1 cellular context compared by ENCODE assay signal in the genomic region with DNA sequence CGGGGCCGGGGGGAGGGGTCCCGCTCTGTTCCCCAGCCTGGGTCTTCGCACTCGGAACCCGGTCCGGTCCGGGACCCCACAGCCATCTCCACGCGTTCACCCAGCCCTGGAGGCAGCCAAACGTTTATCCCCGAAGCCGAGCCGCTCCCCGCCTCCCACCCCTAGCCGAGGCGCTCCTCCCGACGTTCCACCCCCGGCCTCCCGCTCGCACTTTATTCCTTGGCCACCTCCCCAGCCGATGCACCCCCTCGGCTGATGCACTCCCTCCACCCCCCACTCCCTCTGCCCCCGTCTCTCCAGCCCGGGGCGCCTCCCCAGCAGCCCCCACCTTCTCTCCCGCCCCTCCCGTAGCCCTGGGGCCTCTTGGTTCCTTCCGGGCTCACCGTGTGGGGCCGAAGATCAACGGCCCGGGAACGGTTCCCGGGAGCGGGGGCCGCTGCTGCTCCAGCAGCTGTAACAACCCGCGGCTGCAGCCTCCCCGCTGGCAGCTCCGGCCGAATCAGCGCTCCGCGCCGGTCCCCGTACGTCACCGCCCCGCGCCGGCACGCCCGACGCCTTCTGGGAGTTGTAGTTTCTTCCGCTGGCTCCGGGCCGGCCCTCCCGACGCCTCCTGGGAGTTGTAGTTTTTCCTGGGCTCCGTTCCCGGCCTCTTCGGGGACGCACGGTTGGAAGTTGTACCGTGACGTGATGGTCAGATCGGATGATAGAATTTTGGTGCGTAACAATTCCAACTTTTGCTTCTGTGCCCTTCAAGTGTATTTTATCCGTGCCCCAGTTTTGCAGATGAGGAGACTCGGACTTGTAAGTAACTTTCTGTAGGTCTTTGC.
TF ChIP-seq lines count a peak whose summit lies in the region.

A gene with protein sequence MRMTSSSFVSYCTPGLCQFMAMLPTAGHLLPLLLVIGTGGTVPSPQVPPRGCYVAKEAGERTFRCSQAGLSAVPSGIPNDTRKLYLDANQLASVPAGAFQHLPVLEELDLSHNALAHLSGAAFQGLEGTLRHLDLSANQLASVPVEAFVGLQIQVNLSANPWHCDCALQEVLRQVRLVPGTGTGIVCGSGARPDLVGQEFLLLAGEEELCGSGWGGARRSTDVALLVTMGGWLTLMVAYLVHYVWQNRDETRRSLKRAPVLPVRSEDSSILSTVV (plus strand): TSS at position 632 of the 827 bp plus-strand sequence. CDS start 13,792 bp downstream, outside the sequence.
A gene with protein sequence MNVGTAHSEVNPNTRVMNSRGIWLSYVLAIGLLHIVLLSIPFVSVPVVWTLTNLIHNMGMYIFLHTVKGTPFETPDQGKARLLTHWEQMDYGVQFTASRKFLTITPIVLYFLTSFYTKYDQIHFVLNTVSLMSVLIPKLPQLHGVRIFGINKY (minus strand): TSS at position 501 of the 827 bp plus-strand sequence. CDS start 3,398 bp downstream, outside the sequence.

TF ChIP-seq in K562, 482 proteins besides CTCF, POLR2A, EP300 and RAD21 (continued from another document and continues in another):
- TF ChIP-seq, protein P1, sequence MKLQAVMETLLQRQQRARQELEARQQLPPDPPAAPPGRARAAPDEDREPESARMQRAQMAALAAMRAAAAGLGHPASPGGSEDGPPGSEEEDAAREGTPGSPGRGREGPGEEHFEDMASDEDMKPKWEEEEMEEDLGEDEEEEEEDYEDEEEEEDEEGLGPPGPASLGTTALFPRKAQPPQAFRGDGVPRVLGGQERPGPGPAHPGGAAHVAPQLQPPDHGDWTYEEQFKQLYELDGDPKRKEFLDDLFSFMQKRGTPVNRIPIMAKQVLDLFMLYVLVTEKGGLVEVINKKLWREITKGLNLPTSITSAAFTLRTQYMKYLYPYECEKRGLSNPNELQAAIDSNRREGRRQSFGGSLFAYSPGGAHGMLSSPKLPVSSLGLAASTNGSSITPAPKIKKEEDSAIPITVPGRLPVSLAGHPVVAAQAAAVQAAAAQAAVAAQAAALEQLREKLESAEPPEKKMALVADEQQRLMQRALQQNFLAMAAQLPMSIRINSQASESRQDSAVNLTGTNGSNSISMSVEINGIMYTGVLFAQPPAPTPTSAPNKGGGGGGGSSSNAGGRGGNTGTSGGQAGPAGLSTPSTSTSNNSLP (IDR thresholded peaks at IDR 0.05; ENCODE audit: borderline replicate concordance, low read depth, low read length): no peak; the same call in 1 of the 2 replicates
- TF ChIP-seq ZNF124 (CRISPR knock-in tag; IDR thresholded peaks at IDR 0.05): no peak
- TF ChIP-seq, protein P2, sequence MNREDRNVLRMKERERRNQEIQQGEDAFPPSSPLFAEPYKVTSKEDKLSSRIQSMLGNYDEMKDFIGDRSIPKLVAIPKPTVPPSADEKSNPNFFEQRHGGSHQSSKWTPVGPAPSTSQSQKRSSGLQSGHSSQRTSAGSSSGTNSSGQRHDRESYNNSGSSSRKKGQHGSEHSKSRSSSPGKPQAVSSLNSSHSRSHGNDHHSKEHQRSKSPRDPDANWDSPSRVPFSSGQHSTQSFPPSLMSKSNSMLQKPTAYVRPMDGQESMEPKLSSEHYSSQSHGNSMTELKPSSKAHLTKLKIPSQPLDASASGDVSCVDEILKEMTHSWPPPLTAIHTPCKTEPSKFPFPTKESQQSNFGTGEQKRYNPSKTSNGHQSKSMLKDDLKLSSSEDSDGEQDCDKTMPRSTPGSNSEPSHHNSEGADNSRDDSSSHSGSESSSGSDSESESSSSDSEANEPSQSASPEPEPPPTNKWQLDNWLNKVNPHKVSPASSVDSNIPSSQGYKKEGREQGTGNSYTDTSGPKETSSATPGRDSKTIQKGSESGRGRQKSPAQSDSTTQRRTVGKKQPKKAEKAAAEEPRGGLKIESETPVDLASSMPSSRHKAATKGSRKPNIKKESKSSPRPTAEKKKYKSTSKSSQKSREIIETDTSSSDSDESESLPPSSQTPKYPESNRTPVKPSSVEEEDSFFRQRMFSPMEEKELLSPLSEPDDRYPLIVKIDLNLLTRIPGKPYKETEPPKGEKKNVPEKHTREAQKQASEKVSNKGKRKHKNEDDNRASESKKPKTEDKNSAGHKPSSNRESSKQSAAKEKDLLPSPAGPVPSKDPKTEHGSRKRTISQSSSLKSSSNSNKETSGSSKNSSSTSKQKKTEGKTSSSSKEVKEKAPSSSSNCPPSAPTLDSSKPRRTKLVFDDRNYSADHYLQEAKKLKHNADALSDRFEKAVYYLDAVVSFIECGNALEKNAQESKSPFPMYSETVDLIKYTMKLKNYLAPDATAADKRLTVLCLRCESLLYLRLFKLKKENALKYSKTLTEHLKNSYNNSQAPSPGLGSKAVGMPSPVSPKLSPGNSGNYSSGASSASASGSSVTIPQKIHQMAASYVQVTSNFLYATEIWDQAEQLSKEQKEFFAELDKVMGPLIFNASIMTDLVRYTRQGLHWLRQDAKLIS (CRISPR knock-in tag; IDR thresholded peaks at IDR 0.05): no peak
- TF ChIP-seq, protein P3, sequence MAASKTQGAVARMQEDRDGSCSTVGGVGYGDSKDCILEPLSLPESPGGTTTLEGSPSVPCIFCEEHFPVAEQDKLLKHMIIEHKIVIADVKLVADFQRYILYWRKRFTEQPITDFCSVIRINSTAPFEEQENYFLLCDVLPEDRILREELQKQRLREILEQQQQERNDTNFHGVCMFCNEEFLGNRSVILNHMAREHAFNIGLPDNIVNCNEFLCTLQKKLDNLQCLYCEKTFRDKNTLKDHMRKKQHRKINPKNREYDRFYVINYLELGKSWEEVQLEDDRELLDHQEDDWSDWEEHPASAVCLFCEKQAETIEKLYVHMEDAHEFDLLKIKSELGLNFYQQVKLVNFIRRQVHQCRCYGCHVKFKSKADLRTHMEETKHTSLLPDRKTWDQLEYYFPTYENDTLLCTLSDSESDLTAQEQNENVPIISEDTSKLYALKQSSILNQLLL (CRISPR knock-in tag; IDR thresholded peaks at IDR 0.05; ENCODE audit: borderline replicate concordance): no peak
- no peak for TF ChIP-seq ZNF217 (CRISPR knock-in tag; IDR thresholded peaks at IDR 0.05)
- TF ChIP-seq ZNF263 (CRISPR knock-in tag; IDR thresholded peaks at IDR 0.05; ENCODE audit: borderline replicate concordance): peak; percentile 56; the same call in 1 of the 2 replicates
- no peak for TF ChIP-seq ARID1B (IDR thresholded peaks at IDR 0.05)
- peak; percentile 99 for TF ChIP-seq MTA1 (IDR thresholded peaks at IDR 0.05; ENCODE audit: borderline replicate concordance)
- TF ChIP-seq HNRNPUL1 (IDR thresholded peaks at IDR 0.05; ENCODE audit: low read length): no peak
- no peak for TF ChIP-seq RUNX1 (IDR thresholded peaks at IDR 0.05; ENCODE audit: low read depth)
- TF ChIP-seq NFRKB (IDR thresholded peaks at IDR 0.05; ENCODE audit: low read depth): no peak
- no peak for TF ChIP-seq MCM2 (IDR thresholded peaks at IDR 0.05; ENCODE audit: low read depth)
- TF ChIP-seq GABPA (tag; conservative IDR thresholded peaks at IDR 0.05; ENCODE audit: low read depth): peak; percentile 74
- TF ChIP-seq NRF1 (conservative IDR thresholded peaks at IDR 0.05 in 1 of 2, IDR thresholded peaks at IDR 0.05 in 1 of 2): peak; percentile 65 to 73
- no peak; the same call in 1 of the 2 replicates for TF ChIP-seq ETV1 (tag; conservative IDR thresholded peaks at IDR 0.05; ENCODE audit: low read depth)
- TF ChIP-seq NCOA6 (IDR thresholded peaks at IDR 0.05): no peak
- TF ChIP-seq, protein P4, sequence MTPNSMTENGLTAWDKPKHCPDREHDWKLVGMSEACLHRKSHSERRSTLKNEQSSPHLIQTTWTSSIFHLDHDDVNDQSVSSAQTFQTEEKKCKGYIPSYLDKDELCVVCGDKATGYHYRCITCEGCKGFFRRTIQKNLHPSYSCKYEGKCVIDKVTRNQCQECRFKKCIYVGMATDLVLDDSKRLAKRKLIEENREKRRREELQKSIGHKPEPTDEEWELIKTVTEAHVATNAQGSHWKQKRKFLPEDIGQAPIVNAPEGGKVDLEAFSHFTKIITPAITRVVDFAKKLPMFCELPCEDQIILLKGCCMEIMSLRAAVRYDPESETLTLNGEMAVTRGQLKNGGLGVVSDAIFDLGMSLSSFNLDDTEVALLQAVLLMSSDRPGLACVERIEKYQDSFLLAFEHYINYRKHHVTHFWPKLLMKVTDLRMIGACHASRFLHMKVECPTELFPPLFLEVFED (CRISPR knock-in tag; conservative IDR thresholded peaks at IDR 0.05): no peak
- TF ChIP-seq PPARD (CRISPR knock-in tag; IDR thresholded peaks at IDR 0.05): no peak
- TF ChIP-seq ELF4 (CRISPR knock-in tag; IDR thresholded peaks at IDR 0.05): no peak
- TF ChIP-seq ZNF699 (CRISPR knock-in tag; IDR thresholded peaks at IDR 0.05; ENCODE audit: insufficient replicate concordance): no peak
- no peak for TF ChIP-seq ZBTB1 (CRISPR knock-in tag; IDR thresholded peaks at IDR 0.05; ENCODE audit: borderline replicate concordance, low read depth)
- TF ChIP-seq MXI1 (IDR thresholded peaks at IDR 0.05; ENCODE audit: low read depth, low read length): no peak
- no peak for TF ChIP-seq ZNF324 (CRISPR knock-in tag; IDR thresholded peaks at IDR 0.05)
- peak; percentile 85 for TF ChIP-seq RB1 (IDR thresholded peaks at IDR 0.05; ENCODE audit: low read depth)
- no peak for TF ChIP-seq MYNN (IDR thresholded peaks at IDR 0.05)
- TF ChIP-seq MYNN (CRISPR knock-in tag; IDR thresholded peaks at IDR 0.05): no peak
- no peak for TF ChIP-seq ZNF436 (CRISPR knock-in tag; IDR thresholded peaks at IDR 0.05)
- TF ChIP-seq ZNF561 (CRISPR knock-in tag; conservative IDR thresholded peaks at IDR 0.05): no peak
- TF ChIP-seq PHTF2 (CRISPR knock-in tag; IDR thresholded peaks at IDR 0.05): no peak
- no peak for TF ChIP-seq CBX2 (IDR thresholded peaks at IDR 0.05; ENCODE audit: insufficient read depth, low read length, poor library complexity, severe bottlenecking)
- no peak for TF ChIP-seq TGIF2 (CRISPR knock-in tag; IDR thresholded peaks at IDR 0.05)
- TF ChIP-seq, protein P5, sequence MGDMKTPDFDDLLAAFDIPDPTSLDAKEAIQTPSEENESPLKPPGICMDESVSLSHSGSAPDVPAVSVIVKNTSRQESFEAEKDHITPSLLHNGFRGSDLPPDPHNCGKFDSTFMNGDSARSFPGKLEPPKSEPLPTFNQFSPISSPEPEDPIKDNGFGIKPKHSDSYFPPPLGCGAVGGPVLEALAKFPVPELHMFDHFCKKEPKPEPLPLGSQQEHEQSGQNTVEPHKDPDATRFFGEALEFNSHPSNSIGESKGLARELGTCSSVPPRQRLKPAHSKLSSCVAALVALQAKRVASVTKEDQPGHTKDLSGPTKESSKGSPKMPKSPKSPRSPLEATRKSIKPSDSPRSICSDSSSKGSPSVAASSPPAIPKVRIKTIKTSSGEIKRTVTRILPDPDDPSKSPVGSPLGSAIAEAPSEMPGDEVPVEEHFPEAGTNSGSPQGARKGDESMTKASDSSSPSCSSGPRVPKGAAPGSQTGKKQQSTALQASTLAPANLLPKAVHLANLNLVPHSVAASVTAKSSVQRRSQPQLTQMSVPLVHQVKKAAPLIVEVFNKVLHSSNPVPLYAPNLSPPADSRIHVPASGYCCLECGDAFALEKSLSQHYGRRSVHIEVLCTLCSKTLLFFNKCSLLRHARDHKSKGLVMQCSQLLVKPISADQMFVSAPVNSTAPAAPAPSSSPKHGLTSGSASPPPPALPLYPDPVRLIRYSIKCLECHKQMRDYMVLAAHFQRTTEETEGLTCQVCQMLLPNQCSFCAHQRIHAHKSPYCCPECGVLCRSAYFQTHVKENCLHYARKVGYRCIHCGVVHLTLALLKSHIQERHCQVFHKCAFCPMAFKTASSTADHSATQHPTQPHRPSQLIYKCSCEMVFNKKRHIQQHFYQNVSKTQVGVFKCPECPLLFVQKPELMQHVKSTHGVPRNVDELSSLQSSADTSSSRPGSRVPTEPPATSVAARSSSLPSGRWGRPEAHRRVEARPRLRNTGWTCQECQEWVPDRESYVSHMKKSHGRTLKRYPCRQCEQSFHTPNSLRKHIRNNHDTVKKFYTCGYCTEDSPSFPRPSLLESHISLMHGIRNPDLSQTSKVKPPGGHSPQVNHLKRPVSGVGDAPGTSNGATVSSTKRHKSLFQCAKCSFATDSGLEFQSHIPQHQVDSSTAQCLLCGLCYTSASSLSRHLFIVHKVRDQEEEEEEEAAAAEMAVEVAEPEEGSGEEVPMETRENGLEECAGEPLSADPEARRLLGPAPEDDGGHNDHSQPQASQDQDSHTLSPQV (IDR thresholded peaks at IDR 0.05): no peak
- TF ChIP-seq, protein P6, sequence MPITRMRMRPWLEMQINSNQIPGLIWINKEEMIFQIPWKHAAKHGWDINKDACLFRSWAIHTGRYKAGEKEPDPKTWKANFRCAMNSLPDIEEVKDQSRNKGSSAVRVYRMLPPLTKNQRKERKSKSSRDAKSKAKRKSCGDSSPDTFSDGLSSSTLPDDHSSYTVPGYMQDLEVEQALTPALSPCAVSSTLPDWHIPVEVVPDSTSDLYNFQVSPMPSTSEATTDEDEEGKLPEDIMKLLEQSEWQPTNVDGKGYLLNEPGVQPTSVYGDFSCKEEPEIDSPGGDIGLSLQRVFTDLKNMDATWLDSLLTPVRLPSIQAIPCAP (CRISPR knock-in tag; IDR thresholded peaks at IDR 0.05; ENCODE audit: borderline replicate concordance): no peak
- no peak for TF ChIP-seq IRF2 (CRISPR knock-in tag; IDR thresholded peaks at IDR 0.05)
- no peak for TF ChIP-seq RBM15 (IDR thresholded peaks at IDR 0.05; ENCODE audit: insufficient read depth, low read length)
- no peak for TF ChIP-seq FOXP1 (CRISPR knock-in tag; IDR thresholded peaks at IDR 0.05)
- no peak for TF ChIP-seq MEIS2 (IDR thresholded peaks at IDR 0.05; ENCODE audit: partially characterized antibody)
- TF ChIP-seq PHF21A (IDR thresholded peaks at IDR 0.05; ENCODE audit: borderline replicate concordance, low read depth): 0 out of 2 replicates have a peak, but pooled peaks have one; percentile 36
- TF ChIP-seq, protein P7, sequence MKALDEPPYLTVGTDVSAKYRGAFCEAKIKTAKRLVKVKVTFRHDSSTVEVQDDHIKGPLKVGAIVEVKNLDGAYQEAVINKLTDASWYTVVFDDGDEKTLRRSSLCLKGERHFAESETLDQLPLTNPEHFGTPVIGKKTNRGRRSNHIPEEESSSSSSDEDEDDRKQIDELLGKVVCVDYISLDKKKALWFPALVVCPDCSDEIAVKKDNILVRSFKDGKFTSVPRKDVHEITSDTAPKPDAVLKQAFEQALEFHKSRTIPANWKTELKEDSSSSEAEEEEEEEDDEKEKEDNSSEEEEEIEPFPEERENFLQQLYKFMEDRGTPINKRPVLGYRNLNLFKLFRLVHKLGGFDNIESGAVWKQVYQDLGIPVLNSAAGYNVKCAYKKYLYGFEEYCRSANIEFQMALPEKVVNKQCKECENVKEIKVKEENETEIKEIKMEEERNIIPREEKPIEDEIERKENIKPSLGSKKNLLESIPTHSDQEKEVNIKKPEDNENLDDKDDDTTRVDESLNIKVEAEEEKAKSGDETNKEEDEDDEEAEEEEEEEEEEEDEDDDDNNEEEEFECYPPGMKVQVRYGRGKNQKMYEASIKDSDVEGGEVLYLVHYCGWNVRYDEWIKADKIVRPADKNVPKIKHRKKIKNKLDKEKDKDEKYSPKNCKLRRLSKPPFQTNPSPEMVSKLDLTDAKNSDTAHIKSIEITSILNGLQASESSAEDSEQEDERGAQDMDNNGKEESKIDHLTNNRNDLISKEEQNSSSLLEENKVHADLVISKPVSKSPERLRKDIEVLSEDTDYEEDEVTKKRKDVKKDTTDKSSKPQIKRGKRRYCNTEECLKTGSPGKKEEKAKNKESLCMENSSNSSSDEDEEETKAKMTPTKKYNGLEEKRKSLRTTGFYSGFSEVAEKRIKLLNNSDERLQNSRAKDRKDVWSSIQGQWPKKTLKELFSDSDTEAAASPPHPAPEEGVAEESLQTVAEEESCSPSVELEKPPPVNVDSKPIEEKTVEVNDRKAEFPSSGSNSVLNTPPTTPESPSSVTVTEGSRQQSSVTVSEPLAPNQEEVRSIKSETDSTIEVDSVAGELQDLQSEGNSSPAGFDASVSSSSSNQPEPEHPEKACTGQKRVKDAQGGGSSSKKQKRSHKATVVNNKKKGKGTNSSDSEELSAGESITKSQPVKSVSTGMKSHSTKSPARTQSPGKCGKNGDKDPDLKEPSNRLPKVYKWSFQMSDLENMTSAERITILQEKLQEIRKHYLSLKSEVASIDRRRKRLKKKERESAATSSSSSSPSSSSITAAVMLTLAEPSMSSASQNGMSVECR (CRISPR knock-in tag; IDR thresholded peaks at IDR 0.05): peak; percentile 55; the same call in 1 of the 2 replicates
